ENCODE assay signal across 22 cellular contexts in the genomic region with DNA sequence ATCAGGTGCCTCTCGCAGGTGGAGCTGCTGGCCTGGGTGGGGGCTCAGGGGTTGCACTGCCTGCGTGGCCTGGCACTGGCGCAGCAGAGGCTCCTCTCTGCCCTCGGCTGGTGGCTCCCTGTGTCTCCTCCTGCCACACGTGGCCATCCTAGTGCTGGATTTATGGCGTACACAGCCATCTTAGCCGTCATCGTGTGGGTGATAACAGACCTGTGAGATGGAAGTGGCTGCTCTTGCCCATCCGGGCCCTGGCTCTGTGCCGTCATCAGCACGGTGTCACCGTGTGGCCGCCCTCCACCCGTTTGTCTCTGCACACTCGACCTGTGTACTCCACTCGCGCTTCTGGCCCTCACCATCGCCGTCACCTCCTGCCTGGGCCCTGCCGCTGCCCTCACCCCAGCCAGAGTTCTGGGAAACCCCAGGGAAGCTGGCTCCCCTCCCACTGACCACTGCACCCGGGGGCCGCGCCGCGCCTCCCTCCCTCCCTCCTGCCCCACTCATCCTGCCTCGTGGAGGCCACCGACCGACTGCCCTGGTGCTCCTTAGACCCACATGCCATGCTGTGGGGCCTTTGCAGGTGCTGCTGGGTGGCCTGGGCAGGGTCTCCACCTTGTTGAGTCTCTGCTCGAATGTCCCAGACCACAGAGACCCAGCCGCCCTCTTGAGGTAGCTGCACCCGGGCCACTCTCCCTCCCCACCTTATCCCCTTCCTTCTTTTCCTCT.
"Had no signal": no experiment of that assay in that cellular context is flagged by ENCODE, and none has a peak within 500 bp of the region (broad histone marks: within the 10 kb centered on the region; RNA-seq: fewer than 3 reads in every experiment).

No MANE protein-coding gene starts in this region.

- H3K9me3 ChIP-seq: ovary, psoas muscle, thoracic aorta had no signal

- H3K9ac ChIP-seq: neural progenitor cell had no signal

- ATAC-seq: activated T-cell treated with anti-CD3 and anti-CD28 coated beads, Interleukin-2, amount 50 U/mL, for 4 hours; left colon; naive thymus-derived CD8-positive, alpha-beta T cell; psoas muscle; stimulated activated effector memory CD8-positive, alpha-beta T cell treated with anti-CD3 and anti-CD28 coated beads, Interleukin-12 subunit alpha, Interleukin-12 subunit beta, amount 100 ng/mL, for 72 hours had no signal

- H3K36me3 ChIP-seq: neural progenitor cell, ovary, thoracic aorta, WERI-Rb-1 had no signal

- H3K4me3 Mint-ChIP-seq: activated naive CD4-positive, alpha-beta T cell treated with anti-CD3 and anti-CD28 coated beads for 36 hours; activated naive CD8-positive, alpha-beta T cell treated with anti-CD3 and anti-CD28 coated beads, Interleukin-2, amount 10 ng/mL, durations not matched to agents 7 days and 5 days; activated T-cell treated with anti-CD3 and anti-CD28 coated beads, Interleukin-2, amount 50 U/mL, for 4 hours; mesothelial cell of epicardium; naive thymus-derived CD8-positive, alpha-beta T cell; neural progenitor cell; stimulated activated effector memory CD8-positive, alpha-beta T cell treated with anti-CD3 and anti-CD28 coated beads, Interleukin-12 subunit alpha, Interleukin-12 subunit beta, amount 100 ng/mL, for 72 hours; type B pancreatic cell had no signal

- H3K36me3 Mint-ChIP-seq: activated naive CD8-positive, alpha-beta T cell treated with anti-CD3 and anti-CD28 coated beads, Interleukin-2, amount 10 ng/mL, durations not matched to agents 7 days and 5 days; mesothelial cell of epicardium; naive thymus-derived CD8-positive, alpha-beta T cell; neural progenitor cell; stimulated activated effector memory CD8-positive, alpha-beta T cell treated with anti-CD3 and anti-CD28 coated beads, Interleukin-12 subunit alpha, Interleukin-12 subunit beta, amount 100 ng/mL, for 72 hours; type B pancreatic cell had no signal

- H3K27ac Mint-ChIP-seq: activated naive CD4-positive, alpha-beta T cell treated with anti-CD3 and anti-CD28 coated beads for 36 hours; activated naive CD8-positive, alpha-beta T cell treated with anti-CD3 and anti-CD28 coated beads, Interleukin-2, amount 10 ng/mL, durations not matched to agents 7 days and 5 days; activated T-helper 2 cell treated with anti-CD3 and anti-CD28 coated beads, Interferon-gamma antibody, Interleukin-2, Interleukin-4, amounts not matched to agents 10 μg/mL and 5 μg/mL and 100 μg/mL, durations not matched to agents 14 hours and 24 hours and 36 hours; mesothelial cell of epicardium; neural progenitor cell; stimulated activated effector memory CD8-positive, alpha-beta T cell treated with anti-CD3 and anti-CD28 coated beads, Interleukin-12 subunit alpha, Interleukin-12 subunit beta, amount 100 ng/mL, for 72 hours; type B pancreatic cell had no signal

- H3K4me3 ChIP-seq: heart right ventricle, lung, neural progenitor cell, ovary, psoas muscle, thoracic aorta had no signal

- H3K4me1 Mint-ChIP-seq: activated naive CD8-positive, alpha-beta T cell treated with anti-CD3 and anti-CD28 coated beads, Interleukin-2, amount 10 ng/mL, durations not matched to agents 7 days and 5 days; mesothelial cell of epicardium; neural progenitor cell had no signal

- H3K27ac ChIP-seq: heart right ventricle, neural progenitor cell, ovary, psoas muscle, thoracic aorta, WERI-Rb-1 had no signal

- H3K9me3 Mint-ChIP-seq: activated naive CD4-positive, alpha-beta T cell treated with anti-CD3 and anti-CD28 coated beads for 36 hours; activated naive CD8-positive, alpha-beta T cell treated with anti-CD3 and anti-CD28 coated beads, Interleukin-2, amount 10 ng/mL, durations not matched to agents 7 days and 5 days; activated T-cell treated with anti-CD3 and anti-CD28 coated beads, Interleukin-2, amount 50 U/mL, for 4 hours; activated T-helper 2 cell treated with anti-CD3 and anti-CD28 coated beads, Interferon-gamma antibody, Interleukin-2, Interleukin-4, amounts not matched to agents 10 μg/mL and 5 μg/mL and 100 μg/mL, durations not matched to agents 14 hours and 24 hours and 36 hours; mesothelial cell of epicardium; stimulated activated effector memory CD8-positive, alpha-beta T cell treated with anti-CD3 and anti-CD28 coated beads, Interleukin-12 subunit alpha, Interleukin-12 subunit beta, amount 100 ng/mL, for 72 hours; type B pancreatic cell had no signal

- H3K4me1 ChIP-seq: neural progenitor cell, psoas muscle had no signal

- H3K27me3 ChIP-seq: neural progenitor cell, ovary had no signal

- DNase-seq: activated CD8-positive, alpha-beta memory T cell treated with anti-CD3 and anti-CD28 coated beads, Interleukin-2, amount 50 U/mL, for 48 hours; activated naive CD4-positive, alpha-beta T cell treated with anti-CD3 and anti-CD28 coated beads for 36 hours; activated naive CD8-positive, alpha-beta T cell treated with anti-CD3 and anti-CD28 coated beads, Interleukin-2, amount 10 ng/mL, durations not matched to agents 7 days and 5 days; activated T-cell treated with anti-CD3 and anti-CD28 coated beads, Interleukin-2, amount 50 U/mL, for 4 hours; amniotic stem cell; cortex of kidney; foreskin fibroblast; heart right ventricle; left colon; naive thymus-derived CD8-positive, alpha-beta T cell; stimulated activated CD4-positive, alpha-beta T cell treated with anti-CD3 and anti-CD28 coated beads, Interleukin-1b, Interleukin-23, amount 100 ng/mL, for 48 hours; T-helper 1 cell; WERI-Rb-1 had no signal
